ENCODE assay signal across 14 cellular contexts in genomic region chr22:20583471-20583922, GRCh38.
DNase-seq lines count a peak whose midpoint lies in the region; ATAC-seq, FAIRE-seq and TF ChIP-seq lines count a peak whose summit lies in the region.
"Had no signal": no experiment of that assay in that cellular context is flagged by ENCODE, and none has a peak within 500 bp of the region (broad histone marks: within the 10 kb centered on the region; RNA-seq: fewer than 3 reads in every experiment).

No MANE protein-coding gene starts in this region.

- TF ChIP-seq CTCF in A549 (IDR thresholded peaks at IDR 0.05) (peak; percentile 17; the same call in 1 of the 3 replicates), VCaP (conservative IDR thresholded peaks at IDR 0.05) (peak; percentile 39)

- H3K4me3 Mint-ChIP-seq in activated CD4-positive, alpha-beta memory T cell treated with anti-CD3 and anti-CD28 coated beads for 36 hours, result no peak overlapping the region
- H3K4me3 Mint-ChIP-seq: stimulated activated naive CD8-positive, alpha-beta T cell treated with anti-CD3 and anti-CD28 coated beads, Interleukin-15, Interleukin-2, amounts not matched to agents 100 ng/mL and 50 ng/mL, for 24 hours had no signal

- H3K9me3 Mint-ChIP-seq in activated CD4-positive, alpha-beta memory T cell treated with anti-CD3 and anti-CD28 coated beads for 36 hours, result no peaks in the 10 kb centered on the region
- H3K9me3 Mint-ChIP-seq: stimulated activated naive CD8-positive, alpha-beta T cell treated with anti-CD3 and anti-CD28 coated beads, Interleukin-15, Interleukin-2, amounts not matched to agents 100 ng/mL and 50 ng/mL, for 24 hours had no signal

- no peak for TF ChIP-seq POLR2A in A549 (IDR thresholded peaks at IDR 0.05; ENCODE audit: low read length)

- no peaks in the 10 kb centered on the region for H3K4me1 ChIP-seq in A549

- H3K36me3 Mint-ChIP-seq in activated CD4-positive, alpha-beta memory T cell treated with anti-CD3 and anti-CD28 coated beads for 36 hours, result peaks cover 27% of the 10 kb centered on the region

- TF ChIP-seq RAD21 in A549 (conservative IDR thresholded peaks at IDR 0.05 in 1 of 2, IDR thresholded peaks at IDR 0.05 in 1 of 2), result no peak

- no peak overlapping the region for H3K27ac ChIP-seq in A549
- H3K27ac ChIP-seq in VCaP, result no peak overlapping the region
- H3K27ac ChIP-seq: C4-2B had no signal

- TF ChIP-seq EP300 in A549 (IDR thresholded peaks at IDR 0.05), result no peak

- H3K27ac Mint-ChIP-seq in activated CD4-positive, alpha-beta memory T cell treated with anti-CD3 and anti-CD28 coated beads for 36 hours, result no peak overlapping the region
- H3K27ac Mint-ChIP-seq: stimulated activated naive CD8-positive, alpha-beta T cell treated with anti-CD3 and anti-CD28 coated beads, Interleukin-15, Interleukin-2, amounts not matched to agents 100 ng/mL and 50 ng/mL, for 24 hours had no signal

- no peaks in the 10 kb centered on the region for H3K9me3 ChIP-seq in A549

- 73% methylated on average over 3 of the region's 4 CpGs for WGBS in A549 (ENCODE audit: missing lambda C conversion rate)

- H3K27me3 Mint-ChIP-seq in activated CD4-positive, alpha-beta memory T cell treated with anti-CD3 and anti-CD28 coated beads for 36 hours, result no peaks in the 10 kb centered on the region
- H3K27me3 Mint-ChIP-seq: stimulated activated naive CD8-positive, alpha-beta T cell treated with anti-CD3 and anti-CD28 coated beads, Interleukin-15, Interleukin-2, amounts not matched to agents 100 ng/mL and 50 ng/mL, for 24 hours had no signal

- CTCF ChIA-PET in A549 (lab: Yijun Ruan, JAX), result interaction anchor here (0.7 to 2.1 kb wide), 6 partner anchors 9 to 23 kb away, joined by 4 to 11 read pairs (median 8); no protein-coding TSS in a partner anchor
- CTCF ChIA-PET in activated CD4-positive, alpha-beta memory T cell treated with anti-CD3 and anti-CD28 coated beads for 36 hours (lab: Charles Lee), result interaction anchor here (1.0 to 1.4 kb wide), 2 partner anchors 11 to 19 kb away, joined by 3 to 8 read pairs; no protein-coding TSS in a partner anchor

- no peak for FAIRE-seq in A549 (lab: Jason Lieb, UNC)
- FAIRE-seq: colon had no signal

- H3K4me2 ChIP-seq in A549, result no peak overlapping the region

- POLR2A ChIA-PET in A549 (lab: Yijun Ruan, JAX), result no interaction called here
- POLR2A ChIA-PET in activated CD4-positive, alpha-beta memory T cell treated with anti-CD3 and anti-CD28 coated beads for 36 hours (lab: Charles Lee), result no interaction called here

- peaks cover 12% of the 10 kb centered on the region for H3K4me1 Mint-ChIP-seq in activated CD4-positive, alpha-beta memory T cell treated with anti-CD3 and anti-CD28 coated beads for 36 hours (ENCODE audit: low read depth)

- H3K36me3 ChIP-seq in H7 (replicated peaks; ENCODE audit: control insufficient read depth, insufficient read depth, low read length), result peaks cover 17% of the 10 kb centered on the region

- intact Hi-C loops in activated CD4-positive, alpha-beta memory T cell treated with anti-CD3 and anti-CD28 coated beads for 36 hours (cut with micrococcal nuclease), result no loop called here

- DNase-seq in A549 (ENCODE audit: low read depth in 1 of 2, low spot score in 1 of 2) (peak in 1 of 2 experiments; percentile 20), H7 (peak; percentile 69), hypothalamus (lab: John Stamatoyannopoulos, UW) (peak in 29 of 51 donors; percentile 5 to 65 (median 32)), ureter (ENCODE audit: low spot score) (no peak)
- DNase-seq in activated CD4-positive, alpha-beta T cell treated with anti-CD3 and anti-CD28 coated beads, Interleukin-2, amount 50 U/mL, for 1 hour, result no peak
- no peak for DNase-seq in activated CD4-positive, alpha-beta memory T cell treated with anti-CD3 and anti-CD28 coated beads for 36 hours
- DNase-seq: KG1; NCI-H748 treated with DMSO at 0.1 percent for 48 hours; stimulated activated CD4-positive, alpha-beta T cell treated with anti-CD3 and anti-CD28 coated beads, Interleukin-15, amount 100 ng/mL, for 24 hours had no signal

- peak in 1 of 2 experiments; percentile 43; a peak in 3 of 6 replicates for ATAC-seq in A549
- no peak for ATAC-seq in GM21526 (IDR thresholded peaks at IDR 0.05; ENCODE audit: low FRiP score, unreplicated experiment)

- no peak overlapping the region for H3K4me3 ChIP-seq in A549
- H3K4me3 ChIP-seq in H7 (ENCODE audit: insufficient read depth, low read depth, low read length), result no peak overlapping the region

- no peaks in the 10 kb centered on the region for H3K27me3 ChIP-seq in H7 (ENCODE audit: control insufficient read depth, insufficient read depth, low read length)

TF ChIP-seq in A549, 52 proteins besides CTCF, POLR2A, EP300 and RAD21:
- TF ChIP-seq MYC (IDR thresholded peaks at IDR 0.05; ENCODE audit: borderline replicate concordance, low read length), result no peak
- no peak for TF ChIP-seq USF2 (IDR thresholded peaks at IDR 0.05)
- TF ChIP-seq ZFP36 (IDR thresholded peaks at IDR 0.05; ENCODE audit: borderline replicate concordance, partially characterized antibody), result no peak
- TF ChIP-seq CHD2 (IDR thresholded peaks at IDR 0.05; ENCODE audit: low read length, partially characterized antibody), result no peak
- no peak for TF ChIP-seq PHF8 (IDR thresholded peaks at IDR 0.05; ENCODE audit: borderline replicate concordance, low read depth)
- TF ChIP-seq HOXA7 (CRISPR knock-in tag; IDR thresholded peaks at IDR 0.05), result no peak
- no peak for TF ChIP-seq CEBPB (IDR thresholded peaks at IDR 0.05)
- TF ChIP-seq SREBF2 (IDR thresholded peaks at IDR 0.05), result no peak

Comparison
In these comparisons a context has a peak if more than half of its experiments do, and no peak if none do; other contexts are left out.
1. DNase-seq: peak in H7 (single experiment) and hypothalamus (29 of 51); none in ureter (single experiment), activated CD4-positive, alpha-beta T cell treated with anti-CD3 and anti-CD28 coated beads, Interleukin-2, amount 50 U/mL, for 1 hour (single experiment) and activated CD4-positive, alpha-beta memory T cell treated with anti-CD3 and anti-CD28 coated beads for 36 hours (single experiment).